ENCODE assay signal across 10 cellular contexts in the genomic region with DNA sequence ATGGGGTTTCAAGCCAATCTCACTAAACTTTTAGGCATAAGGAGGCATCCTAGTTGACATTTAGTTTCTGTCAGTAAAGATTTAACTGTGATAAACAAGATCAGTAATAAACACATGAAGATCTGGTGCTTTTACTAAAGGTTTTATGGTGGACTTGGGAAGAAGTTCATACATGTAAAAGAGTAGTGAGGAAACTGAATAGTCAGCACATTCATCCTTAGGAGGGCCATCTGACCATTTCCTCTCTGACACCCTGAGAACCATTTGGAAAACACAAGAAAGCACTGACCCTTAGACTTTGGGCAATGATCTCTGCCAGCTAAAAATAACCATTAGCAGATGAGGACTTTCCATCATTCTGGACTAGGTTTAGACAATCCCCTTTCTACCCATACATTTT.
"Had no signal": no experiment of that assay in that cellular context is flagged by ENCODE, and none has a peak within 500 bp of the region (broad histone marks: within the 10 kb centered on the region; RNA-seq: fewer than 3 reads in every experiment).

No MANE protein-coding gene starts in this region.

- H3K27ac ChIP-seq: GM23248, HL-60, KMS-11 had no signal

- H3K9ac ChIP-seq: GM23248, KMS-11 had no signal

- H3K4me2 ChIP-seq: KMS-11 had no signal

- H3K4me3 ChIP-seq: GM23248, HAP-1 had no signal

- DNase-seq: GM23248, GOT3, H7, HFFc6, KBM-7 had no signal

- FAIRE-seq: HTR-8/SVneo had no signal

- H3K4me1 ChIP-seq: HAP-1 had no signal

- H3K36me3 ChIP-seq: HAP-1 had no signal

- H2AFZ ChIP-seq: GM23248 had no signal

- ATAC-seq: HCT116 had no signal
